Comparison of ENCODE assay signal across 26 cellular contexts in genomic region chr18:54503495-54503894, GRCh38.
"Had no signal": no experiment of that assay in that cellular context is flagged by ENCODE, and none has a peak within 500 bp of the region (broad histone marks: within the 10 kb centered on the region; RNA-seq: fewer than 3 reads in every experiment).

No MANE protein-coding gene starts in this region.

- H3K4me3 Mint-ChIP-seq: activated B cell treated with CpG ODN at 0.5 μM for 24 hours; activated CD4-positive, alpha-beta T cell treated with anti-CD3 and anti-CD28 coated beads, Interleukin-2, amount 10 ng/mL, durations not matched to agents 24 days and 14 days; activated CD8-positive, alpha-beta memory T cell treated with anti-CD3 and anti-CD28 coated beads, Interleukin-2, amount 10 ng/mL, durations not matched to agents 7 days and 5 days; activated naive CD8-positive, alpha-beta T cell; activated T-cell treated with anti-CD3 and anti-CD28 coated beads, Interleukin-2, amount 50 U/mL, for 24 hours; activated T-helper 1 cell treated with anti-CD3 and anti-CD28 coated beads, Interleukin-12 subunit alpha, Interleukin-12 subunit beta, Interleukin-2, Interleukin-4 antibody, amounts not matched to agents 30 ng/mL and 10 ng/mL and 1 ng/mL, durations not matched to agents 14 hours and 24 hours and 36 hours; brain; T-helper 17 cell had no signal

- H3K9ac ChIP-seq: KMS-11 had no signal

- H3K4me3 ChIP-seq: cardiac muscle cell, PC-9 had no signal

- H3K27me3 ChIP-seq: cardiac muscle cell had no signal

- H3K4me1 Mint-ChIP-seq: activated B cell treated with CpG ODN at 0.5 μM for 24 hours; activated CD4-positive, alpha-beta T cell treated with anti-CD3 and anti-CD28 coated beads, Interleukin-2, amount 10 ng/mL, durations not matched to agents 24 days and 14 days; activated CD8-positive, alpha-beta memory T cell treated with anti-CD3 and anti-CD28 coated beads, Interleukin-2, amount 10 ng/mL, durations not matched to agents 7 days and 5 days; brain; T-helper 17 cell had no signal

- H3K9me3 Mint-ChIP-seq: activated B cell treated with CpG ODN at 0.5 μM for 24 hours; activated CD4-positive, alpha-beta T cell treated with anti-CD3 and anti-CD28 coated beads, Interleukin-2, amount 10 ng/mL, durations not matched to agents 24 days and 14 days; activated T-cell treated with anti-CD3 and anti-CD28 coated beads, Interleukin-2, amount 50 U/mL, for 24 hours; activated T-helper 1 cell treated with anti-CD3 and anti-CD28 coated beads, Interleukin-12 subunit alpha, Interleukin-12 subunit beta, Interleukin-2, Interleukin-4 antibody, amounts not matched to agents 30 ng/mL and 10 ng/mL and 1 ng/mL, durations not matched to agents 14 hours and 24 hours and 36 hours had no signal

- ATAC-seq: activated CD8-positive, alpha-beta memory T cell treated with anti-CD3 and anti-CD28 coated beads, Interleukin-2, amount 10 ng/mL, durations not matched to agents 7 days and 5 days; T-helper 17 cell had no signal

- H3K27me3 Mint-ChIP-seq: activated B cell treated with CpG ODN at 0.5 μM for 24 hours; activated CD4-positive, alpha-beta T cell treated with anti-CD3 and anti-CD28 coated beads, Interleukin-2, amount 10 ng/mL, durations not matched to agents 24 days and 14 days; activated CD8-positive, alpha-beta memory T cell treated with anti-CD3 and anti-CD28 coated beads, Interleukin-2, amount 10 ng/mL, durations not matched to agents 7 days and 5 days had no signal

- H3K27ac ChIP-seq: cardiac muscle cell, KMS-11, PC-9 had no signal

- H3K36me3 Mint-ChIP-seq: activated CD8-positive, alpha-beta memory T cell treated with anti-CD3 and anti-CD28 coated beads, Interleukin-2, amount 10 ng/mL, durations not matched to agents 7 days and 5 days; activated naive CD8-positive, alpha-beta T cell; brain had no signal

- H3K36me3 ChIP-seq: cardiac muscle cell had no signal

- H3K4me2 ChIP-seq: KMS-11, PC-9 had no signal

- H2AFZ ChIP-seq: PC-9 had no signal

- H3K27ac Mint-ChIP-seq: activated B cell treated with CpG ODN at 0.5 μM for 24 hours; activated CD4-positive, alpha-beta T cell treated with anti-CD3 and anti-CD28 coated beads, Interleukin-2, amount 10 ng/mL, durations not matched to agents 24 days and 14 days; activated CD8-positive, alpha-beta memory T cell treated with anti-CD3 and anti-CD28 coated beads, Interleukin-2, amount 10 ng/mL, durations not matched to agents 7 days and 5 days; activated naive CD8-positive, alpha-beta T cell; activated T-cell treated with anti-CD3 and anti-CD28 coated beads, Interleukin-2, amount 50 U/mL, for 24 hours; activated T-helper 1 cell treated with anti-CD3 and anti-CD28 coated beads, Interleukin-12 subunit alpha, Interleukin-12 subunit beta, Interleukin-2, Interleukin-4 antibody, amounts not matched to agents 30 ng/mL and 10 ng/mL and 1 ng/mL, durations not matched to agents 14 hours and 24 hours and 36 hours; brain; T-helper 17 cell had no signal

- DNase-seq: activated B cell treated with CpG ODN at 0.5 μM for 24 hours; activated CD4-positive, alpha-beta T cell treated with anti-CD3 and anti-CD28 coated beads for 1 hour; activated CD4-positive, alpha-beta T cell treated with anti-CD3 and anti-CD28 coated beads, Interleukin-2, amount 10 ng/mL, durations not matched to agents 24 days and 14 days; activated CD4-positive, alpha-beta T cell treated with anti-CD3 and anti-CD28 coated beads, Interleukin-2, amount 50 U/mL, for 48 hours; activated CD8-positive, alpha-beta memory T cell treated with anti-CD3 and anti-CD28 coated beads, Interleukin-2, amount 10 ng/mL, durations not matched to agents 7 days and 5 days; activated effector memory CD4-positive, alpha-beta T cell treated with Interleukin-2 at 50 U/mL for 16 hours; activated naive CD4-positive, alpha-beta T cell treated with Interleukin-2 at 50 U/mL for 16 hours; activated T-cell treated with anti-CD3 and anti-CD28 coated beads, Interleukin-2, amount 50 U/mL, for 24 hours; amygdala; MM.1S; NCI-H1105; NCI-H1436 treated with DMSO at 0.1 percent for 48 hours; NCI-H187; NCI-H226; NCI-H526; NCI-H774; NK-92 treated with Interleukin-12 subunit alpha and Interleukin-12 subunit beta, amount 100 ng/mL, for 24 hours; PC-9; SIG-M5; T-helper 17 cell; T1000 had no signal
